ENCODE assay signal across 8 cellular contexts in genomic region chr4:152408514-152409327, GRCh38.
DNase-seq lines count a peak whose midpoint lies in the region; ATAC-seq and TF ChIP-seq lines count a peak whose summit lies in the region.

No MANE protein-coding gene starts in this region.

- H3K4me3 Mint-ChIP-seq in activated CD4-positive, alpha-beta T cell treated with anti-CD3 and anti-CD28 coated beads for 36 hours: no peak overlapping the region

- in situ Hi-C loops in SK-MEL-5 (cut with HindIII; ENCODE audit: low pct_unique_long_range_greater_than_20kb, low sequenced_read_pairs): no loop called here

- intact Hi-C loops in activated CD4-positive, alpha-beta T cell treated with anti-CD3 and anti-CD28 coated beads for 36 hours (cut with DNase I, micrococcal nuclease): loop anchor here (1.0 to 10.0 kb wide), 6 partner anchors 94 to 720 kb away; no protein-coding TSS in a partner anchor
- intact Hi-C loops in psoas muscle (cut with DNase I): loop anchor here in 1 of 2 donors (5.0 to 10.0 kb wide), 2 partner anchors 236 to 329 kb away; no protein-coding TSS in a partner anchor

- H3K27me3 ChIP-seq in psoas muscle (ENCODE audit: insufficient read depth in 3 of 3, low read length in 2 of 3): no peaks in the 10 kb centered on the region

- CTCF ChIA-PET in activated CD4-positive, alpha-beta T cell treated with anti-CD3 and anti-CD28 coated beads for 36 hours (lab: Charles Lee): interaction anchor here (0.5 to 3.1 kb wide), 39 partner anchors 8 to 361 kb away, joined by 3 to 17 read pairs (median 4); no protein-coding TSS in a partner anchor

- POLR2A ChIA-PET in activated CD4-positive, alpha-beta T cell treated with anti-CD3 and anti-CD28 coated beads for 36 hours (lab: Charles Lee): no interaction called here

- H3K9me3 Mint-ChIP-seq in activated CD4-positive, alpha-beta T cell treated with anti-CD3 and anti-CD28 coated beads for 36 hours (ENCODE audit: low read depth): no peaks in the 10 kb centered on the region

- H3K36me3 Mint-ChIP-seq in activated CD4-positive, alpha-beta T cell treated with anti-CD3 and anti-CD28 coated beads for 36 hours (ENCODE audit: low read depth): peaks cover 13% of the 10 kb centered on the region

- no peaks in the 10 kb centered on the region for H3K4me1 ChIP-seq in psoas muscle

- WGBS in psoas muscle, 3 donors: 82 to 91% (median 86%) methylated on average over 3 of the region's 3 CpGs

- peak; percentile 61 for TF ChIP-seq CTCF in fibroblast of the aortic adventitia (IDR thresholded peaks at IDR 0.05; ENCODE audit: insufficient read depth, low read length)
- peak; percentile 46 for TF ChIP-seq CTCF in psoas muscle (IDR thresholded peaks at IDR 0.05)

- H3K4me1 Mint-ChIP-seq in activated CD4-positive, alpha-beta T cell treated with anti-CD3 and anti-CD28 coated beads for 36 hours: peaks cover 13% of the 10 kb centered on the region

- H3K4me3 ChIP-seq in fibroblast of the aortic adventitia (ENCODE audit: low read depth, low read length): no peak overlapping the region
- no peak overlapping the region for H3K4me3 ChIP-seq in psoas muscle

- DNase-seq in activated CD4-positive, alpha-beta T cell treated with anti-CD3 and anti-CD28 coated beads for 36 hours: peak; percentile 18
- DNase-seq in activated CD4-positive, alpha-beta T cell treated with anti-CD3 and anti-CD28 coated beads, Interleukin-2, amount 50 U/mL, for 4 hours: no peak
- peak; percentile 64 for DNase-seq in SK-MEL-5 (ENCODE audit: low read depth, low spot score)
- peak; percentile 44 for DNase-seq in fibroblast of the aortic adventitia (ENCODE audit: low read depth)
- no peak for DNase-seq in psoas muscle

- ATAC-seq in activated CD4-positive, alpha-beta T cell treated with anti-CD3 and anti-CD28 coated beads for 36 hours: peak; percentile 65
- ATAC-seq in HG02885 (IDR thresholded peaks at IDR 0.05; ENCODE audit: poor library complexity, unreplicated experiment): peak; percentile 39
- ATAC-seq in psoas muscle: peak in 2 of 4 donors; percentile 36 to 52
- no peak for ATAC-seq in GM19328 (IDR thresholded peaks at IDR 0.05; ENCODE audit: unreplicated experiment)
- ATAC-seq in HG03432 (IDR thresholded peaks at IDR 0.05; ENCODE audit: unreplicated experiment): no peak

- no peak overlapping the region for H3K27ac Mint-ChIP-seq in activated CD4-positive, alpha-beta T cell treated with anti-CD3 and anti-CD28 coated beads for 36 hours

- H3K9me3 ChIP-seq in psoas muscle: no peaks in the 10 kb centered on the region

- no peaks in the 10 kb centered on the region for H3K36me3 ChIP-seq in psoas muscle (ENCODE audit: insufficient read depth in 1 of 2, low read depth in 1 of 2)

- H3K27me3 Mint-ChIP-seq in activated CD4-positive, alpha-beta T cell treated with anti-CD3 and anti-CD28 coated beads for 36 hours: no peaks in the 10 kb centered on the region

- H3K27ac ChIP-seq in psoas muscle: no peak overlapping the region

Comparison
In these comparisons a context has a peak if more than half of its experiments do, and no peak if none do; other contexts are left out.
1. DNase-seq: peak in activated CD4-positive, alpha-beta T cell treated with anti-CD3 and anti-CD28 coated beads for 36 hours (single experiment), SK-MEL-5 (single experiment) and fibroblast of the aortic adventitia (single experiment); none in activated CD4-positive, alpha-beta T cell treated with anti-CD3 and anti-CD28 coated beads, Interleukin-2, amount 50 U/mL, for 4 hours (0 of 2) and psoas muscle (0 of 2).
2. ATAC-seq: peak in activated CD4-positive, alpha-beta T cell treated with anti-CD3 and anti-CD28 coated beads for 36 hours (single experiment) and HG02885 (single experiment); none in GM19328 (single experiment) and HG03432 (single experiment).